In the genomic region with DNA sequence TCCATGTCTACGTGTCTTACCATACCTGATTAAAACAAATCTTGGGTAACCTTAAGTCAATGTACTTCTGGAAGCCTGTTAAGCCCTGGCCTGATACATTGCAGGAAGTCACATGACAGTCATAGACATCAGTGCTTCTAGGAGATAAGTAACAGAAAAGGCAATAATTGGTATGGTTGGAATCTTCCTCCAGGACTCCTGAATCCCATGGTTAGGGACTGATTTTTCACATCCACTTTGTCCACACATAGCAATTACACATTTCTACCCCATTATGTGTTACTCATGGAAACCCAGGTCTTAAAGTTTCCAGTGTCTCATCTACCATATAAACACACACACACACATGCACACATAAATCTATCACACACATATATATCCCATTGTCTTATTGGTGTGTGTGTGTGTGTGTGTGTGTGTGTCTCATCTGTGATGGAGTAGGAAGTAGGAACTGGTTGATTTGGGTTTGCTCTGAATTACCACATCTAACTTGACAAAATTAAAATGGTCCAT, we compare ENCODE assay signal across 1 cellular context.
A peak's percentile ranks its signal among the peaks of the same experiment; 100 is the strongest.
TF ChIP-seq lines count a peak whose summit lies in the region.

No MANE protein-coding gene starts in this region.

TF ChIP-seq in K562, 482 proteins besides CTCF, POLR2A, EP300 and RAD21 (continued from another document):
- TF ChIP-seq, protein P1, sequence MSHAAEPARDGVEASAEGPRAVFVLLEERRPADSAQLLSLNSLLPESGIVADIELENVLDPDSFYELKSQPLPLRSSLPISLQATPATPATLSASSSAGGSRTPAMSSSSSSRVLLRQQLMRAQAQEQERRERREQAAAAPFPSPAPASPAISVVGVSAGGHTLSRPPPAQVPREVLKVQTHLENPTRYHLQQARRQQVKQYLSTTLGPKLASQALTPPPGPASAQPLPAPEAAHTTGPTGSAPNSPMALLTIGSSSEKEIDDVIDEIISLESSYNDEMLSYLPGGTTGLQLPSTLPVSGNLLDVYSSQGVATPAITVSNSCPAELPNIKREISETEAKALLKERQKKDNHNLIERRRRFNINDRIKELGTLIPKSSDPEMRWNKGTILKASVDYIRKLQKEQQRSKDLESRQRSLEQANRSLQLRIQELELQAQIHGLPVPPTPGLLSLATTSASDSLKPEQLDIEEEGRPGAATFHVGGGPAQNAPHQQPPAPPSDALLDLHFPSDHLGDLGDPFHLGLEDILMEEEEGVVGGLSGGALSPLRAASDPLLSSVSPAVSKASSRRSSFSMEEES (CRISPR knock-in tag; IDR thresholded peaks at IDR 0.05), result peak; percentile 90
- TF ChIP-seq NFYB (IDR thresholded peaks at IDR 0.05; ENCODE audit: extremely low read depth, insufficient read length) (no peak), NFE2 (IDR thresholded peaks at IDR 0.05; ENCODE audit: low read depth) (no peak), RBM39 (optimal IDR thresholded peaks at IDR 0.05; ENCODE audit: low read depth, low read length) (no peak)
- TF ChIP-seq, protein P2, sequence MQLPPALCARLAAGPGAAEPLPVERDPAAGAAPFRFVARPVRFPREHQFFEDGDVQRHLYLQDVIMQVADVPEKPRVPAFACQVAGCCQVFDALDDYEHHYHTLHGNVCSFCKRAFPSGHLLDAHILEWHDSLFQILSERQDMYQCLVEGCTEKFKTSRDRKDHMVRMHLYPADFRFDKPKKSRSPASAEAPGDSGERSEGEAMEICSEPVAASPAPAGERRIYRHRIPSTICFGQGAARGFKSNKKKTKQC (CRISPR knock-in tag; IDR thresholded peaks at IDR 0.05), result no peak
- TF ChIP-seq, protein P3, sequence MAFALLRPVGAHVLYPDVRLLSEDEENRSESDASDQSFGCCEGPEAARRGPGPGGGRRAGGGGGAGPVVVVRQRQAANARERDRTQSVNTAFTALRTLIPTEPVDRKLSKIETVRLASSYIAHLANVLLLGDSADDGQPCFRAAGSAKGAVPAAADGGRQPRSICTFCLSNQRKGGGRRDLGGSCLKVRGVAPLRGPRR (CRISPR knock-in tag; IDR thresholded peaks at IDR 0.05), result no peak
